23 cellular contexts compared by ENCODE assay signal in the genomic region with DNA sequence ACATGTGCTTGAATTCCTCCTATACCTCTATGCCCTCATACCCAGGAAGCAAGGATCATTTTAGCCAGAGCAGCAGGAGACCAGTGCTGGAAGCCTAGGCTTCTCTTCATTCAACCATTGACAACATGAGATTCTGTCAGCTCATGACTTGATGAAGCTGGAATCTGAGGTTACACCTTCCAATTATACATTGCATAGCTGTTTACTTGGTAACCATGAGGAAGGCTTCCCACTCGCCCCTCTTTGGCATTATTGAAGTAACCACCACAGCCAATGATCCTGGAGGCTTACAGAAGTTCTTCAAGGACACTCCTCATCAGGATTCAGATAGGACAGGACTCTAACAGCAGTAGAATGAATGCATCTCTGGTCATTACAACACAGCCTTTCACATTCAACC.
"Had no signal": no experiment of that assay in that cellular context is flagged by ENCODE, and none has a peak within 500 bp of the region (broad histone marks: within the 10 kb centered on the region; RNA-seq: fewer than 3 reads in every experiment).

No MANE protein-coding gene starts in this region.

- H3K27me3 ChIP-seq: MG63, Peyer's patch, SJSA1 had no signal

- DNase-seq: activated B cell treated with CpG ODN at 0.5 μM for 24 hours; activated CD4-positive, alpha-beta T cell treated with anti-CD3 and anti-CD28 coated beads for 1 hour; activated CD4-positive, alpha-beta T cell treated with anti-CD3 and anti-CD28 coated beads, Interleukin-2, amount 10 ng/mL, durations not matched to agents 24 days and 14 days; activated CD4-positive, alpha-beta T cell treated with anti-CD3 and anti-CD28 coated beads, Interleukin-2, amount 50 U/mL, for 48 hours; activated CD8-positive, alpha-beta memory T cell treated with anti-CD3 and anti-CD28 coated beads, Interleukin-2, amount 10 ng/mL, durations not matched to agents 7 days and 5 days; activated effector memory CD4-positive, alpha-beta T cell treated with Interleukin-2 at 50 U/mL for 16 hours; activated naive CD4-positive, alpha-beta T cell; activated naive CD8-positive, alpha-beta T cell treated with anti-CD3 and anti-CD28 coated beads, Interleukin-2, amount 50 U/mL, for 24 hours; activated T-cell treated with anti-CD3 and anti-CD28 coated beads, Interleukin-2, amount 50 U/mL, for 24 hours; amygdala; MG63; MV-4-11; NCI-H1092 treated with DMSO at 0.1 percent for 48 hours; NCI-H1436; NCI-H1694 treated with DMSO at 0.1 percent for 48 hours; NCI-H2029 treated with DMSO at 0.1 percent for 48 hours; NCI-H510A treated with DMSO at 0.1 percent for 48 hours; Peyer's patch; SHP77 had no signal

- H3K27ac ChIP-seq: Peyer's patch, RWPE1, SJSA1 had no signal

- H3K4me1 ChIP-seq: Peyer's patch had no signal

- H3K36me3 ChIP-seq: MG63, Peyer's patch, SJSA1 had no signal

- H3K4me3 ChIP-seq: MG63, Peyer's patch, SJSA1 had no signal

- ATAC-seq: activated CD8-positive, alpha-beta memory T cell treated with anti-CD3 and anti-CD28 coated beads, Interleukin-2, amount 10 ng/mL, durations not matched to agents 7 days and 5 days; activated naive CD4-positive, alpha-beta T cell treated with anti-CD3 and anti-CD28 coated beads, Interleukin-2, amount 50 U/mL, for 72 hours; activated naive CD8-positive, alpha-beta T cell treated with anti-CD3 and anti-CD28 coated beads, Interleukin-2, amount 50 U/mL, for 24 hours; SK-N-SH treated with all-trans-retinoic acid at 6 μM for 48 hours had no signal

- H3K9me3 ChIP-seq: MG63, Peyer's patch, SJSA1 had no signal
